In genomic region chr1:218772575-218772974, GRCh38 we compare ENCODE assay signal across 22 cellular contexts.
DNase-seq lines count a peak whose midpoint lies in the region; ATAC-seq and TF ChIP-seq lines count a peak whose summit lies in the region.
"Had no signal": no experiment of that assay in that cellular context is flagged by ENCODE, and none has a peak within 500 bp of the region (broad histone marks: within the 10 kb centered on the region; RNA-seq: fewer than 3 reads in every experiment).

No MANE protein-coding gene starts in this region.

- H3K4me1 ChIP-seq in tibial nerve = no peaks in the 10 kb centered on the region

- H3K4me3 ChIP-seq in HFF-Myc (replicated peaks; ENCODE audit: low read depth, low read length) = no peak overlapping the region
- no peak overlapping the region for H3K4me3 ChIP-seq in fibroblast of villous mesenchyme (ENCODE audit: low read depth, low read length)
- H3K4me3 ChIP-seq in tibial nerve = no peak overlapping the region

- H3K27ac ChIP-seq in tibial nerve = no peak overlapping the region
- H3K27ac ChIP-seq: HL-60 had no signal

- ATAC-seq in HG03457 (IDR thresholded peaks at IDR 0.05; ENCODE audit: unreplicated experiment) = no peak
- ATAC-seq: stimulated activated naive CD8-positive, alpha-beta T cell treated with anti-CD3 and anti-CD28 coated beads, Interleukin-15, Interleukin-2, amounts not matched to agents 100 U/mL and 50 U/mL, for 24 hours had no signal

- no peaks in the 10 kb centered on the region for H3K36me3 ChIP-seq in tibial nerve

- TF ChIP-seq POLR2A in tibial nerve (IDR thresholded peaks at IDR 0.05) = no peak

- DNase-seq in A172 (ENCODE audit: low spot score) (peak; percentile 33), HFF-Myc (ENCODE audit: extremely low read depth, low read depth) (peak; percentile 48), astrocyte of the hippocampus (ENCODE audit: low read depth, low spot score) (peak; percentile 8), fibroblast of villous mesenchyme (ENCODE audit: low read depth) (peak; percentile 44), superior temporal gyrus (ENCODE audit: extremely low spot score) (no peak), NCI-H146 treated with DMSO at 0.1 percent for 48 hours (lab: John Stamatoyannopoulos, UW; ENCODE audit: unreplicated experiment) (no peak), tibial nerve (ENCODE audit: low spot score in 2 of 2) (no peak)
- DNase-seq: activated CD4-positive, CD25-positive, alpha-beta regulatory T cell treated with anti-CD3 and anti-CD28 coated beads, Interleukin-2, amount 50 U/mL, for 72 hours; activated effector memory CD4-positive, alpha-beta T cell treated with Interleukin-2 at 50 U/mL for 16 hours; amniotic stem cell; DND-41; head of caudate nucleus; immature natural killer cell; KBM-7; NCI-H1105 treated with DMSO at 0.1 percent for 48 hours; NCI-H2171 treated with DMSO at 0.1 percent for 48 hours; NCI-H774; nephron progenitor cell; stimulated activated naive CD8-positive, alpha-beta T cell treated with anti-CD3 and anti-CD28 coated beads, Interleukin-15, Interleukin-2, amounts not matched to agents 100 U/mL and 50 U/mL, for 24 hours; T-helper 9 cell had no signal

- TF ChIP-seq CTCF in HFF-Myc (IDR thresholded peaks at IDR 0.05; ENCODE audit: low read depth, low read length, missing control alignments) = no peak
- no peak for TF ChIP-seq CTCF in fibroblast of villous mesenchyme (IDR thresholded peaks at IDR 0.05; ENCODE audit: insufficient read depth, low read depth, low read length)
- no peak for TF ChIP-seq CTCF in tibial nerve (IDR thresholded peaks at IDR 0.05)

- WGBS in tibial nerve, 2 donors = 73 to 83% methylated on average over 6 of the region's 6 CpGs

- H3K9me3 ChIP-seq in tibial nerve = no peaks in the 10 kb centered on the region

- no peaks in the 10 kb centered on the region for H3K27me3 ChIP-seq in tibial nerve

- TF ChIP-seq EP300 in tibial nerve (IDR thresholded peaks at IDR 0.05) = no peak

Comparison
In these comparisons a context has a peak if more than half of its experiments do, and no peak if none do; other contexts are left out.
1. DNase-seq: peak in A172 (single experiment), HFF-Myc (single experiment), astrocyte of the hippocampus (single experiment) and fibroblast of villous mesenchyme (single experiment); none in superior temporal gyrus (single experiment), NCI-H146 treated with DMSO at 0.1 percent for 48 hours (single experiment) and tibial nerve (0 of 2).